ENCODE assay signal across 10 cellular contexts in genomic region chr19:38695319-38695683, GRCh38. TPM values are rescaled to one million over a fixed set of nuclear protein-coding genes. Genes with fewer than 3 reads are reported as not detected.
DNase-seq lines count a peak whose midpoint lies in the region; ATAC-seq and TF ChIP-seq lines count a peak whose summit lies in the region.
"Had no signal": no experiment of that assay in that cellular context is flagged by ENCODE, and none has a peak within 500 bp of the region (broad histone marks: within the 10 kb centered on the region; RNA-seq: fewer than 3 reads in every experiment).

No MANE protein-coding gene starts in this region.

- CTCF ChIA-PET in Panc1 (lab: Charles Lee): interaction anchor here (0.5 to 0.6 kb wide), 2 partner anchors 180 to 390 kb away, joined by 3 to 7 read pairs; no protein-coding TSS in a partner anchor
- CTCF ChIA-PET in activated naive CD4-positive, alpha-beta T cell treated with anti-CD3 and anti-CD28 coated beads for 36 hours (lab: Charles Lee): interaction anchor here (1.0 kb wide), 1 partner anchor 220 kb away, joined by 3 read pairs; no protein-coding TSS in a partner anchor

- no peak overlapping the region for H3K18ac ChIP-seq in mesendoderm (ENCODE audit: low read length)

- intact Hi-C loops in Panc1 (cut with micrococcal nuclease; ENCODE audit: unreplicated experiment) (no loop called here), prostate gland (cut with DNase I) (no loop called here), ovary (cut with DNase I) (no loop called here)
- intact Hi-C loops in activated naive CD4-positive, alpha-beta T cell treated with anti-CD3 and anti-CD28 coated beads for 36 hours (cut with micrococcal nuclease): no loop called here

- no peak overlapping the region for H3K23ac ChIP-seq in mesendoderm (ENCODE audit: low read length)

- H3K4me3 Mint-ChIP-seq in glutamatergic neuron (ENCODE audit: unreplicated experiment): peak overlapping the region; percentile 44
- H3K4me3 Mint-ChIP-seq in activated naive CD4-positive, alpha-beta T cell treated with anti-CD3 and anti-CD28 coated beads for 36 hours: no peak overlapping the region

- DNase-seq in GF-D8 (lab: John Stamatoyannopoulos, UW) (peak; percentile 16), Panc1 (ENCODE audit: low read depth, low spot score) (no peak), glutamatergic neuron (no peak), prostate gland (ENCODE audit: low spot score) (no peak), 8988T (no peak), mesendoderm (no peak), ovary (no peak)
- no peak for DNase-seq in activated naive CD4-positive, alpha-beta T cell treated with anti-CD3 and anti-CD28 coated beads for 36 hours
- DNase-seq: activated effector memory CD4-positive, alpha-beta T cell treated with Interleukin-2 at 50 U/mL for 16 hours; SHP77 had no signal

- TF ChIP-seq POLR2A in prostate gland (IDR thresholded peaks at IDR 0.05): no peak
- TF ChIP-seq POLR2A in ovary (IDR thresholded peaks at IDR 0.05): no peak

- peak overlapping the region; percentile 98 for H3K27ac ChIP-seq in Panc1 (ENCODE audit: low read length)
- H3K27ac ChIP-seq in prostate gland: peak overlapping the region; percentile 10 to 74
- H3K27ac ChIP-seq in mesendoderm (ENCODE audit: low read depth, low read length): no peak overlapping the region
- H3K27ac ChIP-seq in ovary: no peak overlapping the region

- BruUV-seq in Panc1 (replicated peaks; lab: Mats Ljungman, UMichigan): no TSS peak

- TF ChIP-seq EP300 in ovary (IDR thresholded peaks at IDR 0.05): no peak

- no peak overlapping the region for H4K5ac ChIP-seq in mesendoderm (ENCODE audit: low read length)

- H3K4me2 ChIP-seq in mesendoderm (ENCODE audit: low read length): no peak overlapping the region

- H2BK15ac ChIP-seq in mesendoderm (replicated peaks; ENCODE audit: low read depth): no peak overlapping the region

- H2BK120ac ChIP-seq in mesendoderm (ENCODE audit: low read depth, low read length): no peak overlapping the region

- H3K56ac ChIP-seq in mesendoderm (ENCODE audit: low read length): no peak overlapping the region

- H3K27me3 Mint-ChIP-seq in glutamatergic neuron (ENCODE audit: unreplicated experiment): peaks cover 15% of the 10 kb centered on the region
- no peaks in the 10 kb centered on the region for H3K27me3 Mint-ChIP-seq in activated naive CD4-positive, alpha-beta T cell treated with anti-CD3 and anti-CD28 coated beads for 36 hours (ENCODE audit: low read depth)

- 49% methylated on average over 9 of the region's 9 CpGs for WGBS in prostate gland
- no CpG with 5 or more reads among the region's 9 CpGs for WGBS in mesendoderm (ENCODE audit: extremely low coverage, insufficient coverage, low lambda C conversion rate)
- 65 to 74% (median 71%) methylated on average over 9 of the region's 9 CpGs for WGBS in ovary, 3 donors

- in situ Hi-C loops in Panc1 (cut with HindIII; ENCODE audit: low pct_unique_long_range_greater_than_20kb, low sequenced_read_pairs): no loop called here

- H3K9ac ChIP-seq in mesendoderm (ENCODE audit: low read length): no peak overlapping the region

- peak overlapping the region; percentile 56 for H3K27ac Mint-ChIP-seq in glutamatergic neuron (ENCODE audit: unreplicated experiment)
- H3K27ac Mint-ChIP-seq in activated naive CD4-positive, alpha-beta T cell treated with anti-CD3 and anti-CD28 coated beads for 36 hours: no peak overlapping the region

- H3K4me1 Mint-ChIP-seq in glutamatergic neuron (ENCODE audit: low read depth, unreplicated experiment): peaks cover 52% of the 10 kb centered on the region
- peaks cover 29% of the 10 kb centered on the region for H3K4me1 Mint-ChIP-seq in activated naive CD4-positive, alpha-beta T cell treated with anti-CD3 and anti-CD28 coated beads for 36 hours (ENCODE audit: low read depth)

- no peaks in the 10 kb centered on the region for H3K9me3 ChIP-seq in Panc1 (ENCODE audit: control insufficient read depth, insufficient read depth, low read depth, low read length)
- no peaks in the 10 kb centered on the region for H3K9me3 ChIP-seq in prostate gland
- H3K9me3 ChIP-seq in ovary: no peaks in the 10 kb centered on the region

- no peak overlapping the region for H3K4me3 ChIP-seq in Panc1 (ENCODE audit: low read depth in 2 of 2, low read length in 2 of 2)
- H3K4me3 ChIP-seq in prostate gland: no peak overlapping the region
- no peak overlapping the region for H3K4me3 ChIP-seq in mesendoderm (ENCODE audit: low read length)
- H3K4me3 ChIP-seq in ovary: no peak overlapping the region

- ATAC-seq in Panc1: no peak

- H3K27me3 ChIP-seq in Panc1 (ENCODE audit: control insufficient read depth, insufficient read depth, low read length) (no peaks in the 10 kb centered on the region), prostate gland (replicated peaks; ENCODE audit: insufficient read depth) (no peaks in the 10 kb centered on the region), mesendoderm (ENCODE audit: insufficient read depth, low read length, poor library complexity) (no peaks in the 10 kb centered on the region), ovary (no peaks in the 10 kb centered on the region)

- TF ChIP-seq CTCF in Panc1 (IDR thresholded peaks at IDR 0.05) (no peak), glutamatergic neuron (IDR thresholded peaks at IDR 0.05; ENCODE audit: partially characterized antibody, unreplicated experiment) (no peak), prostate gland (IDR thresholded peaks at IDR 0.05) (no peak), ovary (IDR thresholded peaks at IDR 0.05) (no peak)

- POLR2A ChIA-PET in Panc1 (lab: Charles Lee): interaction anchor here (0.6 kb wide), 1 partner anchor 139 kb away, joined by 3 read pairs; no protein-coding TSS in a partner anchor

- H3K36me3 ChIP-seq in Panc1 (ENCODE audit: control insufficient read depth, insufficient read depth, low read length): peaks cover 17% of the 10 kb centered on the region
- no peaks in the 10 kb centered on the region for H3K36me3 ChIP-seq in prostate gland
- H3K36me3 ChIP-seq in mesendoderm (ENCODE audit: control insufficient read depth, insufficient read depth, low read length): no peaks in the 10 kb centered on the region
- H3K36me3 ChIP-seq in ovary: no peaks in the 10 kb centered on the region

- no peak overlapping the region for H2AK5ac ChIP-seq in mesendoderm (ENCODE audit: low read length)

- H3K79me1 ChIP-seq in mesendoderm (ENCODE audit: low read length): peaks cover 32% of the 10 kb centered on the region

- no peak overlapping the region for H4K8ac ChIP-seq in mesendoderm (ENCODE audit: low read depth, low read length)

- no peak overlapping the region for H3K4ac ChIP-seq in mesendoderm (ENCODE audit: low read depth, low read length)

- peaks cover 80% of the 10 kb centered on the region for H3K79me2 ChIP-seq in mesendoderm (ENCODE audit: control insufficient read depth, insufficient read depth, low read length)

- peaks cover 17% of the 10 kb centered on the region for H3K9me3 Mint-ChIP-seq in glutamatergic neuron (ENCODE audit: unreplicated experiment)
- H3K9me3 Mint-ChIP-seq in activated naive CD4-positive, alpha-beta T cell treated with anti-CD3 and anti-CD28 coated beads for 36 hours: no peaks in the 10 kb centered on the region

- H3K4me1 ChIP-seq in Panc1 (ENCODE audit: control insufficient read depth, insufficient read depth, low read length) (peaks cover 100% of the 10 kb centered on the region), prostate gland (replicated peaks) (no peaks in the 10 kb centered on the region), mesendoderm (ENCODE audit: control insufficient read depth, low read depth, low read length) (peaks cover 7% of the 10 kb centered on the region), ovary (ENCODE audit: insufficient read depth) (peaks cover 25% of the 10 kb centered on the region)

- H3K36me3 Mint-ChIP-seq in glutamatergic neuron (ENCODE audit: unreplicated experiment): no peaks in the 10 kb centered on the region
- H3K36me3 Mint-ChIP-seq in activated naive CD4-positive, alpha-beta T cell treated with anti-CD3 and anti-CD28 coated beads for 36 hours (ENCODE audit: low read depth): no peaks in the 10 kb centered on the region

- no peak overlapping the region for H2BK5ac ChIP-seq in mesendoderm (ENCODE audit: low read length)

RNA-seq across cellular contexts. Expression of gene ACTN4, which starts 47.9 kb away (rescaled TPM):
- 3,297 TPM for total RNA-seq in Panc1 (2021; ENCODE audit: unreplicated experiment)
- polyA plus RNA-seq in Panc1 (2012; ENCODE audit: insufficient read length): 5,405 TPM
- 975 TPM for total RNA-seq in glutamatergic neuron (ENCODE audit: unreplicated experiment)
- 100 to 1,000 TPM; 312 to 330 TPM for total RNA-seq in prostate gland
- total RNA-seq in activated naive CD4-positive, alpha-beta T cell treated with anti-CD3 and anti-CD28 coated beads for 36 hours: 100 to 1,000 TPM; 117 to 119 TPM
- 294 TPM for polyA plus RNA-seq in mesendoderm (2013, experiment 1 of 2)
- 302 TPM for polyA plus RNA-seq in mesendoderm (2013, experiment 2 of 2)
- 100 to 1,000 TPM; 139 to 419 (median 299) TPM for total RNA-seq in ovary
- polyA plus RNA-seq in ovary: 100 to 1,000 TPM; 188 to 458 TPM

RNA-seq across cellular contexts. Expression of gene CAPN12, which starts 49.0 kb away (rescaled TPM):
- total RNA-seq in Panc1 (2021; ENCODE audit: unreplicated experiment) (58.5 TPM), glutamatergic neuron (ENCODE audit: unreplicated experiment) (4.8 TPM), prostate gland (1 to 10 TPM; 2.3 to 6.0 TPM), ovary (1 to 10 TPM in 5 of 7 donors, under 1 TPM in 2; 0.81 to 8.0 (median 3.1) TPM)
- 81.4 TPM for polyA plus RNA-seq in Panc1 (2012; ENCODE audit: insufficient read length)
- total RNA-seq in activated naive CD4-positive, alpha-beta T cell treated with anti-CD3 and anti-CD28 coated beads for 36 hours: 1 to 10 TPM; 1.9 to 2.2 TPM
- 6.6 TPM for polyA plus RNA-seq in mesendoderm (2013, experiment 1 of 2)
- polyA plus RNA-seq in mesendoderm (2013, experiment 2 of 2): 6.5 TPM
- polyA plus RNA-seq in ovary: 1 to 10 TPM in 1 of 2 donors, under 1 TPM in 1; 0.22 to 3.6 TPM

Comparison
In these comparisons a context has a peak if more than half of its experiments do, and no peak if none do; other contexts are left out.
1. H3K27ac ChIP-seq: peak in Panc1 (single experiment) and prostate gland (2 of 2); none in mesendoderm (single experiment) and ovary (0 of 2).